8 cellular contexts compared by ENCODE assay signal in the genomic region with DNA sequence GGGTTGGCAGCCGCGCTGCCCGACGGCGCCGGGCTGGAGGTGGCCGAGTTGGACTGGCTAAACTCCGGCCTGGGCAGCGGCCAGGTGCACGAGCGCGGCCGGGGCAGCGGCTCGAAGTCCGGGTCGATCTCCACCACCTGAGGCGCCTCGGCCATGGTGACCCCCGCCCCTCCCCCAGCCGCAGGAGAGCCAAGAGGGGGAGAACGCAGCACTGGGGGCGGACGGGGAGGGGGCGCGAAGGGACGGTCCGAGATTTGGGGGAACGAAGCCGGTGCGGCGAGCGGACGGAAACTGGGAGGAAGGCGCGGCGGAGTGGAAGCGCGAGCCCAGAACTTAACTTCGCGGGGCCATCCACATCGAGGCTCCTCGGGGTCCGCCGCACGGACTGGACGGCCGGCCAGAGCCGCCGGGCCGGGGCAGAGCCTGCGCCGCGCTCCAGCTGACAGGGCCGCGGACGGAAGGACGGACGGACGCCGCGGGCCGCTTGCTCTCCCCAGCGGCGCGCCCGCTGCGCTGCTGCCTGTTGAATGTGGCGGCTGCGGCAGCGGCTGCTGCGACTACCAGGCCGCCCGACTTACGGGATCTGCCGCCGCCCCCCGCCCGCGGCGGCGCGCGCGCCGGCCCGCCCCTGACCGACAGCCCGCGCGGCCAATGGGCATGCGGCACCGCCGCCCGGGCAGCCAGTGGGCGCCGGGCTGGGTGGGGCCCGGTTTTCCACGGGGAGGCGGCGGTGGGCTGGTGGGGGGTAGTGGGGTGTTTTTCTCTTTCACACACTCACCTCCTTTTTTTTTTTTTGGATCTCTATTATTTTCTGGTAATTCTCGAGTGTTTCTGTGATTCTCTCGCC. TPM values are rescaled to one million over a fixed set of nuclear protein-coding genes. Genes with fewer than 3 reads are reported as not detected.
DNase-seq lines count a peak whose midpoint lies in the region; ATAC-seq and FAIRE-seq lines count a peak whose summit lies in the region.

A gene (minus strand): TSS at position 584 of the 847 bp plus-strand sequence. CDS start 429 bp downstream, at position 155.

- H3K4me3 Mint-ChIP-seq in activated T-helper 1 cell treated with anti-CD3 and anti-CD28 coated beads, Interleukin-12 subunit alpha, Interleukin-12 subunit beta, Interleukin-2, Interleukin-4 antibody, amounts not matched to agents 30 ng/mL and 10 ng/mL and 1 ng/mL, durations not matched to agents 14 hours and 24 hours and 36 hours: peak within 1 kb of the TSS; percentile 91
- H3K4me3 Mint-ChIP-seq in naive thymus-derived CD4-positive, alpha-beta T cell: peak within 1 kb of the TSS; percentile 90 to 98 (median 94)
- peak within 1 kb of the TSS; percentile 90 for H3K4me3 Mint-ChIP-seq in stimulated activated memory B cell treated with anti-CD40 and anti-IgM and Interleukin-4, amounts not matched to agents 10 μg/mL and 1 μg/mL and 100 μg/mL, for 72 hours

- H3K4me3 ChIP-seq in naive thymus-derived CD4-positive, alpha-beta T cell (ENCODE audit: low read length): peak within 1 kb of the TSS; percentile 84

- peak; percentile 48 for ATAC-seq in GM21360 (IDR thresholded peaks at IDR 0.05; ENCODE audit: unreplicated experiment)
- peak; percentile 87 for ATAC-seq in naive thymus-derived CD4-positive, alpha-beta T cell
- ATAC-seq in stimulated activated memory B cell treated with anti-CD40 and anti-IgM and Interleukin-4, amounts not matched to agents 10 μg/mL and 1 μg/mL and 100 μg/mL, for 72 hours: peak; percentile 84

- peak within 1 kb of the TSS; percentile 93 for H3K27ac ChIP-seq in naive thymus-derived CD4-positive, alpha-beta T cell (ENCODE audit: low read depth, low read length)

- H3K27me3 Mint-ChIP-seq in activated T-helper 1 cell treated with anti-CD3 and anti-CD28 coated beads, Interleukin-12 subunit alpha, Interleukin-12 subunit beta, Interleukin-2, Interleukin-4 antibody, amounts not matched to agents 30 ng/mL and 10 ng/mL and 1 ng/mL, durations not matched to agents 14 hours and 24 hours and 36 hours (ENCODE audit: insufficient read depth): peaks cover 2% of the 10 kb centered on the region
- no peaks in the 10 kb centered on the region for H3K27me3 Mint-ChIP-seq in naive thymus-derived CD4-positive, alpha-beta T cell
- no peaks in the 10 kb centered on the region for H3K27me3 Mint-ChIP-seq in stimulated activated memory B cell treated with anti-CD40 and anti-IgM and Interleukin-4, amounts not matched to agents 10 μg/mL and 1 μg/mL and 100 μg/mL, for 72 hours

- CTCF ChIA-PET in naive thymus-derived CD4-positive, alpha-beta T cell (lab: Charles Lee): interaction anchor here (1.0 to 1.1 kb wide), 2 partner anchors 479 to 597 kb away, joined by 3 read pairs; no protein-coding TSS in a partner anchor

- DNase-seq in D341Med (ENCODE audit: low spot score): peak; percentile 100
- DNase-seq in HTR-8/SVneo (ENCODE audit: insufficient read length, low spot score): peak; percentile 89
- peak; percentile 64 for DNase-seq in RCC 7860 (ENCODE audit: low spot score)
- DNase-seq in activated T-helper 1 cell treated with anti-CD3 and anti-CD28 coated beads, Interleukin-12 subunit alpha, Interleukin-12 subunit beta, Interleukin-2, Interleukin-4 antibody, amounts not matched to agents 30 ng/mL and 10 ng/mL and 1 ng/mL, durations not matched to agents 14 hours and 24 hours and 36 hours (ENCODE audit: low spot score): peak; percentile 88
- DNase-seq in fibroblast of gingiva (ENCODE audit: low read depth): peak; percentile 90
- DNase-seq in naive thymus-derived CD4-positive, alpha-beta T cell: peak; percentile 89 to 98 (median 94)

- peaks cover 10% of the 10 kb centered on the region for H3K36me3 Mint-ChIP-seq in activated T-helper 1 cell treated with anti-CD3 and anti-CD28 coated beads, Interleukin-12 subunit alpha, Interleukin-12 subunit beta, Interleukin-2, Interleukin-4 antibody, amounts not matched to agents 30 ng/mL and 10 ng/mL and 1 ng/mL, durations not matched to agents 14 hours and 24 hours and 36 hours (ENCODE audit: low read depth)
- peaks cover 0 to 8% (median 5%) of the 10 kb centered on the region in 5 donors for H3K36me3 Mint-ChIP-seq in naive thymus-derived CD4-positive, alpha-beta T cell
- no peaks in the 10 kb centered on the region for H3K36me3 Mint-ChIP-seq in stimulated activated memory B cell treated with anti-CD40 and anti-IgM and Interleukin-4, amounts not matched to agents 10 μg/mL and 1 μg/mL and 100 μg/mL, for 72 hours

- H3K9me3 Mint-ChIP-seq in activated T-helper 1 cell treated with anti-CD3 and anti-CD28 coated beads, Interleukin-12 subunit alpha, Interleukin-12 subunit beta, Interleukin-2, Interleukin-4 antibody, amounts not matched to agents 30 ng/mL and 10 ng/mL and 1 ng/mL, durations not matched to agents 14 hours and 24 hours and 36 hours: no peaks in the 10 kb centered on the region
- no peaks in the 10 kb centered on the region for H3K9me3 Mint-ChIP-seq in naive thymus-derived CD4-positive, alpha-beta T cell
- no peaks in the 10 kb centered on the region for H3K9me3 Mint-ChIP-seq in stimulated activated memory B cell treated with anti-CD40 and anti-IgM and Interleukin-4, amounts not matched to agents 10 μg/mL and 1 μg/mL and 100 μg/mL, for 72 hours

- intact Hi-C loops in activated T-helper 1 cell treated with anti-CD3 and anti-CD28 coated beads, Interleukin-12 subunit alpha, Interleukin-12 subunit beta, Interleukin-2, Interleukin-4 antibody, amounts not matched to agents 30 ng/mL and 10 ng/mL and 1 ng/mL, durations not matched to agents 14 hours and 24 hours and 36 hours (cut with micrococcal nuclease): loop anchor here (1.0 to 5.0 kb wide), 4 partner anchors 13 to 979 kb away; no protein-coding TSS in a partner anchor
- intact Hi-C loops in naive thymus-derived CD4-positive, alpha-beta T cell (cut with micrococcal nuclease): loop anchor here (1.0 to 10.0 kb wide), 18 partner anchors 69 to 889 kb away; a partner anchor contains a TSS

- peaks cover 0 to 18% (median 0%) of the 10 kb centered on the region in 3 experiments for H3K36me3 ChIP-seq in naive thymus-derived CD4-positive, alpha-beta T cell (ENCODE audit: control insufficient read depth in 2 of 3, insufficient read depth in 3 of 3, low read length in 3 of 3)

- no peaks in the 10 kb centered on the region for H3K27me3 ChIP-seq in naive thymus-derived CD4-positive, alpha-beta T cell (ENCODE audit: control insufficient read depth in 2 of 2, insufficient read depth in 2 of 2, low read length in 2 of 2)

- FAIRE-seq in HTR-8/SVneo (lab: Jason Lieb, UNC) (peak; percentile 55), RCC 7860 (lab: Jason Lieb, UNC) (no peak)

- no peaks in the 10 kb centered on the region for H3K9me3 ChIP-seq in naive thymus-derived CD4-positive, alpha-beta T cell (ENCODE audit: control insufficient read depth in 2 of 3, low read length in 3 of 3)

- H3K4me1 Mint-ChIP-seq in activated T-helper 1 cell treated with anti-CD3 and anti-CD28 coated beads, Interleukin-12 subunit alpha, Interleukin-12 subunit beta, Interleukin-2, Interleukin-4 antibody, amounts not matched to agents 30 ng/mL and 10 ng/mL and 1 ng/mL, durations not matched to agents 14 hours and 24 hours and 36 hours (ENCODE audit: low read depth): peaks cover 45% of the 10 kb centered on the region
- peaks cover 28 to 51% (median 47%) of the 10 kb centered on the region in 7 donors for H3K4me1 Mint-ChIP-seq in naive thymus-derived CD4-positive, alpha-beta T cell
- H3K4me1 Mint-ChIP-seq in stimulated activated memory B cell treated with anti-CD40 and anti-IgM and Interleukin-4, amounts not matched to agents 10 μg/mL and 1 μg/mL and 100 μg/mL, for 72 hours: peaks cover 39% of the 10 kb centered on the region

- POLR2A ChIA-PET in naive thymus-derived CD4-positive, alpha-beta T cell (lab: Charles Lee): interaction anchor here (0.6 to 3.9 kb wide), 28 partner anchors 9 to 723 kb away, joined by 3 to 34 read pairs (median 4); no protein-coding TSS in a partner anchor

- H3K27ac Mint-ChIP-seq in activated T-helper 1 cell treated with anti-CD3 and anti-CD28 coated beads, Interleukin-12 subunit alpha, Interleukin-12 subunit beta, Interleukin-2, Interleukin-4 antibody, amounts not matched to agents 30 ng/mL and 10 ng/mL and 1 ng/mL, durations not matched to agents 14 hours and 24 hours and 36 hours: peak within 1 kb of the TSS; percentile 95
- H3K27ac Mint-ChIP-seq in naive thymus-derived CD4-positive, alpha-beta T cell: peak within 1 kb of the TSS; percentile 91 to 99 (median 92)
- H3K27ac Mint-ChIP-seq in stimulated activated memory B cell treated with anti-CD40 and anti-IgM and Interleukin-4, amounts not matched to agents 10 μg/mL and 1 μg/mL and 100 μg/mL, for 72 hours: peak within 1 kb of the TSS; percentile 95

- peaks cover 12 to 19% of the 10 kb centered on the region in 2 donors for H3K4me1 ChIP-seq in naive thymus-derived CD4-positive, alpha-beta T cell (ENCODE audit: control insufficient read depth in 2 of 2, insufficient read depth in 2 of 2, low read length in 2 of 2)

RNA-seq across cellular contexts. Expression of the gene that starts here (rescaled TPM):
- total RNA-seq in activated T-helper 1 cell treated with anti-CD3 and anti-CD28 coated beads, Interleukin-12 subunit alpha, Interleukin-12 subunit beta, Interleukin-2, Interleukin-4 antibody, amounts not matched to agents 30 ng/mL and 10 ng/mL and 1 ng/mL, durations not matched to agents 14 hours and 24 hours and 36 hours: 41.9 and 43.1 TPM in 2 replicates
- total RNA-seq in naive thymus-derived CD4-positive, alpha-beta T cell: 10 to 100 TPM; 36.4 to 97.6 (median 93.7) TPM
- 10 to 100 TPM; 66.3 to 71.9 TPM for polyA plus RNA-seq in naive thymus-derived CD4-positive, alpha-beta T cell

Comparison
In these comparisons a context has a peak if more than half of its experiments do, and no peak if none do; other contexts are left out.
1. Peak in every context shown above with its lines: DNase-seq, ATAC-seq, H3K4me3 ChIP-seq and H3K27ac ChIP-seq.